In the genomic region with DNA sequence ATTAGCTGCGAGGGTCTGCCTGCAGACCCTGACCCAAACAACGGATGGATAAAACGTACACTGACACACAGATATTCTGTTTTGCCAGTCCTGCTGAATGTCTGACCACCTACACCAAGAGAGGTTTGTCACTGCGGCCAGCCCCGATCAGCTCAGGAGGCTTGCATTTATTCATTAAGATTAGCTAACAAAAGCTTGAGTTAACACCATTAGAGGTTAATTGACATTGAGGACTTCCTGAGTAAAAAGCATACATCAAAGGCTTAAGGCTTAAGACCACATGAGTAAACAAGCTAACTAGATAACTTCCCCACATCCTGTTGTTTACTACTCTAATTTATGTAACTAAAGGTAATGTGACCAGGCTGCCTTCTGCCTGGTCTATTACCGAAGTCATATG, we compare ENCODE assay signal across 22 cellular contexts.
A peak's percentile ranks its signal among the peaks of the same experiment; 100 is the strongest.
DNase-seq lines count a peak whose midpoint lies in the region; ATAC-seq and TF ChIP-seq lines count a peak whose summit lies in the region.
"Had no signal": no experiment of that assay in that cellular context is flagged by ENCODE, and none has a peak within 500 bp of the region (broad histone marks: within the 10 kb centered on the region; RNA-seq: fewer than 3 reads in every experiment).

No MANE protein-coding gene starts in this region.

- H3K4me3 ChIP-seq in CD8-positive, alpha-beta T cell (ENCODE audit: low read depth, low read length), result no peak overlapping the region
- no peak overlapping the region for H3K4me3 ChIP-seq in HUES6 (ENCODE audit: low read depth, low read length)
- H3K4me3 ChIP-seq: BLaER1, PC-9 had no signal

- DNase-seq in CD8-positive, alpha-beta T cell, result no peak
- DNase-seq in WTC11 (ENCODE audit: low spot score) (no peak), iPS DF 19.7 (ENCODE audit: low read depth, low spot score) (peak; percentile 28), GM19238 (ENCODE audit: insufficient read length, low spot score) (no peak)
- no peak for DNase-seq in activated CD4-positive, CD25-positive, alpha-beta regulatory T cell (lab: John Stamatoyannopoulos, UW)
- DNase-seq: GF-D8, HCEC 1CT, KG1, NCI-H1105 treated with DMSO at 0.1 percent for 48 hours, NCI-H1694, NCI-H510A treated with DMSO at 0.1 percent for 48 hours, NCI-H774, PC-9, SIG-M5, T-helper 1 cell had no signal

- peak; percentile 51 for ATAC-seq in CD8-positive, alpha-beta T cell
- ATAC-seq in WTC11, result peak; percentile 35
- ATAC-seq in GM21360 (IDR thresholded peaks at IDR 0.05; ENCODE audit: unreplicated experiment), result no peak
- no peak for ATAC-seq in GM18867 (IDR thresholded peaks at IDR 0.05; ENCODE audit: unreplicated experiment)
- ATAC-seq: HepG2, SK-N-SH treated with all-trans-retinoic acid at 6 μM for 48 hours had no signal

- intact Hi-C loops in CD8-positive, alpha-beta T cell (cut with DNase I, micrococcal nuclease), result no loop called here

- H3K9me3 ChIP-seq in CD8-positive, alpha-beta T cell (ENCODE audit: low read length), result no peaks in the 10 kb centered on the region
- no peaks in the 10 kb centered on the region for H3K9me3 ChIP-seq in HUES6 (ENCODE audit: control insufficient read depth, insufficient read depth, low read depth, low read length)

- H3K36me3 Mint-ChIP-seq in CD8-positive, alpha-beta T cell, result no peaks in the 10 kb centered on the region
- H3K36me3 Mint-ChIP-seq in WTC11, result peaks cover 25% of the 10 kb centered on the region

- TF ChIP-seq CTCF in CD8-positive, alpha-beta T cell (IDR thresholded peaks at IDR 0.05), result no peak
- no peak for TF ChIP-seq CTCF in WTC11 (IDR thresholded peaks at IDR 0.05)

- H3K27me3 ChIP-seq in CD8-positive, alpha-beta T cell (ENCODE audit: insufficient read depth, low read length), result no peaks in the 10 kb centered on the region
- no peaks in the 10 kb centered on the region for H3K27me3 ChIP-seq in HUES6 (ENCODE audit: control insufficient read depth, insufficient read depth, low read length)
- H3K27me3 ChIP-seq: BLaER1 had no signal

- no peaks in the 10 kb centered on the region for H3K27me3 Mint-ChIP-seq in CD8-positive, alpha-beta T cell (ENCODE audit: low read depth)
- peaks cover 5% of the 10 kb centered on the region; the same call in 1 of the 2 replicates for H3K27me3 Mint-ChIP-seq in WTC11 (ENCODE audit: low read depth)

- H3K4me1 Mint-ChIP-seq in CD8-positive, alpha-beta T cell (ENCODE audit: low read depth), result peaks cover 22% of the 10 kb centered on the region
- peaks cover 84% of the 10 kb centered on the region for H3K4me1 Mint-ChIP-seq in WTC11

- H3K27ac ChIP-seq in CD8-positive, alpha-beta T cell (ENCODE audit: low read depth, low read length), result no peak overlapping the region
- peak overlapping the region; percentile 70; the same call in 1 of the 2 replicates for H3K27ac ChIP-seq in HUES6 (ENCODE audit: low read depth, low read length)
- H3K27ac ChIP-seq: BLaER1, PC-9, RWPE1 had no signal

- peaks cover 7% of the 10 kb centered on the region for H3K9me3 Mint-ChIP-seq in CD8-positive, alpha-beta T cell
- H3K9me3 Mint-ChIP-seq in WTC11, result peaks cover 9% of the 10 kb centered on the region

- H3K27ac Mint-ChIP-seq in CD8-positive, alpha-beta T cell, result peak overlapping the region; percentile 66
- peak overlapping the region; percentile 98 for H3K27ac Mint-ChIP-seq in WTC11

- no peak overlapping the region for H3K4me3 Mint-ChIP-seq in CD8-positive, alpha-beta T cell
- no peak overlapping the region for H3K4me3 Mint-ChIP-seq in WTC11

- no peak overlapping the region for H3K9ac ChIP-seq in HUES6 (ENCODE audit: low read length)
- H3K9ac ChIP-seq: BLaER1 had no signal

- H3K36me3 ChIP-seq in CD8-positive, alpha-beta T cell (ENCODE audit: insufficient read depth, low read length), result no peaks in the 10 kb centered on the region
- H3K36me3 ChIP-seq in HUES6 (ENCODE audit: control insufficient read depth, insufficient read depth, low read length), result no peaks in the 10 kb centered on the region; the same call in 1 of the 2 replicates
- H3K36me3 ChIP-seq: BLaER1 had no signal

- CTCF ChIA-PET in CD8-positive, alpha-beta T cell (lab: Charles Lee), result no interaction called here
- CTCF ChIA-PET in WTC11 (lab: Charles Lee), result no interaction called here

- POLR2A ChIA-PET in CD8-positive, alpha-beta T cell (lab: Charles Lee), result no interaction called here
- POLR2A ChIA-PET in WTC11 (lab: Charles Lee), result no interaction called here

- no peaks in the 10 kb centered on the region for H3K4me1 ChIP-seq in CD8-positive, alpha-beta T cell (ENCODE audit: insufficient read depth, low read length)
- H3K4me1 ChIP-seq in HUES6 (ENCODE audit: control insufficient read depth, insufficient read depth, low read length), result peaks cover 31% of the 10 kb centered on the region

TF ChIP-seq in WTC11, 78 proteins besides CTCF, POLR2A, EP300 and RAD21:
- TF ChIP-seq SOX15 (CRISPR knock-in tag; IDR thresholded peaks at IDR 0.05) (no peak), TEAD1 (CRISPR knock-in tag; IDR thresholded peaks at IDR 0.05) (0 out of 2 replicates have a peak, but pooled peaks have one; percentile 26), ZBTB21 (CRISPR knock-in tag; IDR thresholded peaks at IDR 0.05; ENCODE audit: borderline replicate concordance) (no peak), ESRRA (CRISPR knock-in tag; IDR thresholded peaks at IDR 0.05; ENCODE audit: borderline replicate concordance) (no peak), FOXK1 (CRISPR knock-in tag; IDR thresholded peaks at IDR 0.05) (peak; percentile 80), SMAD4 (CRISPR knock-in tag; IDR thresholded peaks at IDR 0.05) (no peak)
- TF ChIP-seq, protein P1, sequence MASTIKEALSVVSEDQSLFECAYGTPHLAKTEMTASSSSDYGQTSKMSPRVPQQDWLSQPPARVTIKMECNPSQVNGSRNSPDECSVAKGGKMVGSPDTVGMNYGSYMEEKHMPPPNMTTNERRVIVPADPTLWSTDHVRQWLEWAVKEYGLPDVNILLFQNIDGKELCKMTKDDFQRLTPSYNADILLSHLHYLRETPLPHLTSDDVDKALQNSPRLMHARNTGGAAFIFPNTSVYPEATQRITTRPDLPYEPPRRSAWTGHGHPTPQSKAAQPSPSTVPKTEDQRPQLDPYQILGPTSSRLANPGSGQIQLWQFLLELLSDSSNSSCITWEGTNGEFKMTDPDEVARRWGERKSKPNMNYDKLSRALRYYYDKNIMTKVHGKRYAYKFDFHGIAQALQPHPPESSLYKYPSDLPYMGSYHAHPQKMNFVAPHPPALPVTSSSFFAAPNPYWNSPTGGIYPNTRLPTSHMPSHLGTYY (CRISPR knock-in tag; IDR thresholded peaks at IDR 0.05), result no peak
- TF ChIP-seq, protein P2, sequence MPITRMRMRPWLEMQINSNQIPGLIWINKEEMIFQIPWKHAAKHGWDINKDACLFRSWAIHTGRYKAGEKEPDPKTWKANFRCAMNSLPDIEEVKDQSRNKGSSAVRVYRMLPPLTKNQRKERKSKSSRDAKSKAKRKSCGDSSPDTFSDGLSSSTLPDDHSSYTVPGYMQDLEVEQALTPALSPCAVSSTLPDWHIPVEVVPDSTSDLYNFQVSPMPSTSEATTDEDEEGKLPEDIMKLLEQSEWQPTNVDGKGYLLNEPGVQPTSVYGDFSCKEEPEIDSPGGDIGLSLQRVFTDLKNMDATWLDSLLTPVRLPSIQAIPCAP (CRISPR knock-in tag; IDR thresholded peaks at IDR 0.05), result no peak
- TF ChIP-seq, protein P3, sequence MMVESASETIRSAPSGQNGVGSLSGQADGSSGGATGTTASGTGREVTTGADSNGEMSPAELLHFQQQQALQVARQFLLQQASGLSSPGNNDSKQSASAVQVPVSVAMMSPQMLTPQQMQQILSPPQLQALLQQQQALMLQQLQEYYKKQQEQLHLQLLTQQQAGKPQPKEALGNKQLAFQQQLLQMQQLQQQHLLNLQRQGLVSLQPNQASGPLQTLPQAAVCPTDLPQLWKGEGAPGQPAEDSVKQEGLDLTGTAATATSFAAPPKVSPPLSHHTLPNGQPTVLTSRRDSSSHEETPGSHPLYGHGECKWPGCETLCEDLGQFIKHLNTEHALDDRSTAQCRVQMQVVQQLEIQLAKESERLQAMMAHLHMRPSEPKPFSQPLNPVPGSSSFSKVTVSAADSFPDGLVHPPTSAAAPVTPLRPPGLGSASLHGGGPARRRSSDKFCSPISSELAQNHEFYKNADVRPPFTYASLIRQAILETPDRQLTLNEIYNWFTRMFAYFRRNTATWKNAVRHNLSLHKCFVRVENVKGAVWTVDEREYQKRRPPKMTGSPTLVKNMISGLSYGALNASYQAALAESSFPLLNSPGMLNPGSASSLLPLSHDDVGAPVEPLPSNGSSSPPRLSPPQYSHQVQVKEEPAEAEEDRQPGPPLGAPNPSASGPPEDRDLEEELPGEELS (CRISPR knock-in tag; IDR thresholded peaks at IDR 0.05), result peak; percentile 84; the same call in 1 of the 2 replicates

Comparison
In these comparisons a context has a peak if more than half of its experiments do, and no peak if none do; other contexts are left out.
1. ATAC-seq: peak in CD8-positive, alpha-beta T cell (single experiment) and WTC11 (single experiment); none in GM21360 (single experiment) and GM18867 (single experiment).